In the genomic region with DNA sequence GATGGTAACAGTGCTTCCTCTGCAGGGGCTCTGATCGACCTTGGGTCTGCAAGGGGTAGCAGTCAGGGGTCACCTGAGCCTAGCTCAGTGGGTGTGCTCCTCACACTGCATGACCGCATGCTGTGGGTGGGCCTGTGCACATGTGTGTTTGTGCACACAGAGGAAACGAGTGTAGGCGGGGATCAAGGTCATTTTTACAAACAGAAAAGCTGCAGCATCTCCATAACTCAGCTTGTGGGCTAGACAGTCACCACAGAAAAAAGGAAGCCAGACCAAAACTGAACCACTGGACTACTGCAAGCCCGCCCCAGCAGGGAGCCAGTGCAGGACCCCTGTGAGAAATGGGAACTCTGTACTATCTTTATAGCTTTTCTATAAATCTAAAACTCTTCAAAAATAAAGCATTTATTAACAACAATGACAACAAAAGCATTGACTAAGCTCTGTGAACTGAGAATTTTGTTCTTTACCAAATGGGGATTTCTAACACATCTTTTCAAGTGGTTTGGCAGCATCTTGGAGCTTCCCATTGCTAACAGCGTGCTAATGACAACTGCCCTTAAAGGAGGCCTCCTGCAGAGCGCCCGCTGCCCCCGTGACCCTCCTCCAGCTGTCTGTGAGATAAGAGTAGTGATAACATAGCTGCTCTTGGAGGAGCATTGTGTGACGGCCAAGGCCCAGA, we compare ENCODE assay signal across 8 cellular contexts. TPM values are rescaled to one million over a fixed set of nuclear protein-coding genes. Genes with fewer than 3 reads are reported as not detected.
DNase-seq lines count a peak whose midpoint lies in the region; ATAC-seq and TF ChIP-seq lines count a peak whose summit lies in the region.

No MANE protein-coding gene starts in this region.

- TF ChIP-seq CTCF in GM10266 (IDR thresholded peaks at IDR 0.05; ENCODE audit: control insufficient read depth, insufficient read depth, low read depth, missing control alignments): no peak

- H3K9me3 Mint-ChIP-seq in activated naive CD8-positive, alpha-beta T cell treated with anti-CD3 and anti-CD28 coated beads, Interleukin-2, amount 10 ng/mL, durations not matched to agents 7 days and 5 days: peaks cover 3% of the 10 kb centered on the region

- H3K36me3 Mint-ChIP-seq in activated naive CD8-positive, alpha-beta T cell treated with anti-CD3 and anti-CD28 coated beads, Interleukin-2, amount 10 ng/mL, durations not matched to agents 7 days and 5 days: peaks cover 4% of the 10 kb centered on the region

- DNase-seq in GM10266 (ENCODE audit: extremely low spot score): peak; percentile 48
- peak; percentile 47 for DNase-seq in activated naive CD8-positive, alpha-beta T cell treated with anti-CD3 and anti-CD28 coated beads, Interleukin-2, amount 10 ng/mL, durations not matched to agents 7 days and 5 days
- DNase-seq in stimulated activated naive CD4-positive, alpha-beta T cell (lab: John Stamatoyannopoulos, UW): no peak
- no peak for DNase-seq in NCI-H2196 treated with DMSO at 0.1 percent for 48 hours (lab: John Stamatoyannopoulos, UW; ENCODE audit: unreplicated experiment)
- DNase-seq in DMS153 (lab: John Stamatoyannopoulos, UW): no peak
- no peak for DNase-seq in activated T-cell treated with anti-CD3 and anti-CD28 coated beads for 4 hours

- peaks cover 42% of the 10 kb centered on the region for H3K4me1 Mint-ChIP-seq in activated naive CD8-positive, alpha-beta T cell treated with anti-CD3 and anti-CD28 coated beads, Interleukin-2, amount 10 ng/mL, durations not matched to agents 7 days and 5 days

- ATAC-seq in GM19468 (IDR thresholded peaks at IDR 0.05; ENCODE audit: extremely low read depth, unreplicated experiment) (peak; percentile 29), HG03280 (IDR thresholded peaks at IDR 0.05; ENCODE audit: unreplicated experiment) (peak; percentile 40)
- peak; percentile 24 for ATAC-seq in activated naive CD8-positive, alpha-beta T cell treated with anti-CD3 and anti-CD28 coated beads, Interleukin-2, amount 10 ng/mL, durations not matched to agents 7 days and 5 days (ENCODE audit: low read depth)

- POLR2A ChIA-PET in activated naive CD8-positive, alpha-beta T cell treated with anti-CD3 and anti-CD28 coated beads, Interleukin-2, amount 10 ng/mL, durations not matched to agents 7 days and 5 days (lab: Charles Lee): interaction anchor here (0.9 to 1.5 kb wide), 2 partner anchors 15 to 340 kb away, joined by 4 to 8 read pairs; a partner anchor contains a TSS

- peak overlapping the region; percentile 56 for H3K4me3 Mint-ChIP-seq in activated naive CD8-positive, alpha-beta T cell treated with anti-CD3 and anti-CD28 coated beads, Interleukin-2, amount 10 ng/mL, durations not matched to agents 7 days and 5 days

- H3K27me3 Mint-ChIP-seq in activated naive CD8-positive, alpha-beta T cell treated with anti-CD3 and anti-CD28 coated beads, Interleukin-2, amount 10 ng/mL, durations not matched to agents 7 days and 5 days: peaks cover 2% of the 10 kb centered on the region

- no peak overlapping the region for H3K27ac Mint-ChIP-seq in activated naive CD8-positive, alpha-beta T cell treated with anti-CD3 and anti-CD28 coated beads, Interleukin-2, amount 10 ng/mL, durations not matched to agents 7 days and 5 days

RNA-seq across cellular contexts. Expression of a gene that starts 19.9 kb away (rescaled TPM):
- 10 to 100 TPM; 31.8 to 32.7 TPM for total RNA-seq in activated naive CD8-positive, alpha-beta T cell treated with anti-CD3 and anti-CD28 coated beads, Interleukin-2, amount 10 ng/mL, durations not matched to agents 7 days and 5 days

Comparison
In these comparisons a context has a peak if more than half of its experiments do, and no peak if none do; other contexts are left out.
1. DNase-seq: peak in GM10266 (single experiment) and activated naive CD8-positive, alpha-beta T cell treated with anti-CD3 and anti-CD28 coated beads, Interleukin-2, amount 10 ng/mL, durations not matched to agents 7 days and 5 days (single experiment); none in stimulated activated naive CD4-positive, alpha-beta T cell (0 of 6), NCI-H2196 treated with DMSO at 0.1 percent for 48 hours (single experiment), DMS153 (single experiment) and activated T-cell treated with anti-CD3 and anti-CD28 coated beads for 4 hours (single experiment).
2. Peak in every context shown above with its lines, with median percentiles within 50 percentile points of each other: ATAC-seq.